ENCODE assay signal across 24 cellular contexts in genomic region chr4:121057466-121057911, GRCh38. TPM values are rescaled to one million over a fixed set of nuclear protein-coding genes. Genes with fewer than 3 reads are reported as not detected.
DNase-seq lines count a peak whose midpoint lies in the region; ATAC-seq and TF ChIP-seq lines count a peak whose summit lies in the region.
"Had no signal": no experiment of that assay in that cellular context is flagged by ENCODE, and none has a peak within 500 bp of the region (broad histone marks: within the 10 kb centered on the region; RNA-seq: fewer than 3 reads in every experiment).

No MANE protein-coding gene starts in this region.

- no peak overlapping the region for H3K27ac Mint-ChIP-seq in chondrocyte (ENCODE audit: unreplicated experiment)
- H3K27ac Mint-ChIP-seq: activated CD4-positive, alpha-beta memory T cell treated with anti-CD3 and anti-CD28 coated beads for 36 hours; activated naive CD4-positive, alpha-beta T cell treated with anti-CD3 and anti-CD28 coated beads for 36 hours; T-helper 2 cell treated with Interferon-gamma antibody and Interleukin-4, amounts not matched to agents 5 μg/mL and 100 μg/mL, for 36 hours had no signal

- 25 to 30% methylated on average over 8 to 9 of the region's 9 CpGs for WGBS in upper lobe of left lung, 2 donors

- H3K9me3 ChIP-seq in upper lobe of left lung: no peaks in the 10 kb centered on the region
- H3K9me3 ChIP-seq: MG63, SJSA1, uterus had no signal

- peak overlapping the region; percentile 45 to 84 (median 74) for H3K27ac ChIP-seq in upper lobe of left lung
- H3K27ac ChIP-seq: HL-60, SJSA1, uterus had no signal

- peak; percentile 13 to 58 for ATAC-seq in upper lobe of left lung (ENCODE audit: low FRiP score in 2 of 2)
- ATAC-seq in HG02840 (IDR thresholded peaks at IDR 0.05; ENCODE audit: low FRiP score, unreplicated experiment): no peak
- ATAC-seq: esophagus mucosa, PC-3 had no signal

- peak in 1 of 4 donors; percentile 17 for TF ChIP-seq POLR2A in upper lobe of left lung (IDR thresholded peaks at IDR 0.05)

- H3K27me3 ChIP-seq in upper lobe of left lung: no peaks in the 10 kb centered on the region
- H3K27me3 ChIP-seq: MG63, uterus had no signal

- H3K4me1 ChIP-seq in upper lobe of left lung: peaks cover 19 to 54% (median 23%) of the 10 kb centered on the region in 4 donors
- H3K4me1 ChIP-seq: SJSA1, uterus had no signal

- H3K36me3 ChIP-seq in upper lobe of left lung: no peaks in the 10 kb centered on the region
- H3K36me3 ChIP-seq: MG63, SJSA1, uterus had no signal

- DNase-seq in NCI-H748 (lab: John Stamatoyannopoulos, UW; ENCODE audit: unreplicated experiment): peak; percentile 47
- DNase-seq in NCI-H748 treated with DMSO at 0.1 percent for 48 hours (lab: John Stamatoyannopoulos, UW): no peak
- peak; percentile 55 for DNase-seq in ecto neural progenitor cell (ENCODE audit: low spot score)
- DNase-seq in left kidney (ENCODE audit: low read depth, low spot score): peak; percentile 55
- DNase-seq in upper lobe of left lung: no peak
- DNase-seq in chondrocyte (ENCODE audit: low spot score): no peak
- no peak for DNase-seq in activated gamma-delta T cell (lab: John Stamatoyannopoulos, UW)
- DNase-seq: activated CD4-positive, alpha-beta memory T cell treated with anti-CD3 and anti-CD28 coated beads for 36 hours; activated CD4-positive, CD25-positive, alpha-beta regulatory T cell; activated naive CD4-positive, alpha-beta T cell treated with anti-CD3 and anti-CD28 coated beads for 36 hours; activated T-cell treated with anti-CD3 and anti-CD28 coated beads, Interleukin-2, amount 50 U/mL, for 1 hour; C1 segment of cervical spinal cord; central memory CD4-positive, alpha-beta T cell; GDM1; MG63; NCI-H1436; PC-3; substantia nigra; uterus had no signal

- no peaks in the 10 kb centered on the region for H3K36me3 Mint-ChIP-seq in chondrocyte (ENCODE audit: low read depth)
- H3K36me3 Mint-ChIP-seq: activated CD4-positive, alpha-beta memory T cell treated with anti-CD3 and anti-CD28 coated beads for 36 hours had no signal

- TF ChIP-seq EP300 in upper lobe of left lung (IDR thresholded peaks at IDR 0.05): peak in 1 of 4 donors; percentile 22

- H3K27me3 Mint-ChIP-seq in chondrocyte (ENCODE audit: low read depth): peaks cover 42% of the 10 kb centered on the region

- no peak overlapping the region for H3K4me3 ChIP-seq in upper lobe of left lung
- H3K4me3 ChIP-seq: MG63, SJSA1, uterus had no signal

- no peak for TF ChIP-seq CTCF in upper lobe of left lung (IDR thresholded peaks at IDR 0.05)
- no peak for TF ChIP-seq CTCF in chondrocyte (IDR thresholded peaks at IDR 0.05)

- no peaks in the 10 kb centered on the region for H3K9me3 Mint-ChIP-seq in chondrocyte (ENCODE audit: low read depth)
- H3K9me3 Mint-ChIP-seq: activated CD4-positive, alpha-beta memory T cell treated with anti-CD3 and anti-CD28 coated beads for 36 hours; activated naive CD4-positive, alpha-beta T cell treated with anti-CD3 and anti-CD28 coated beads for 36 hours; T-helper 2 cell treated with Interferon-gamma antibody and Interleukin-4, amounts not matched to agents 5 μg/mL and 100 μg/mL, for 36 hours had no signal

- no peak overlapping the region for H3K4me3 Mint-ChIP-seq in chondrocyte (ENCODE audit: unreplicated experiment)
- H3K4me3 Mint-ChIP-seq: activated CD4-positive, alpha-beta memory T cell treated with anti-CD3 and anti-CD28 coated beads for 36 hours; activated naive CD4-positive, alpha-beta T cell treated with anti-CD3 and anti-CD28 coated beads for 36 hours; T-helper 2 cell treated with Interferon-gamma antibody and Interleukin-4, amounts not matched to agents 5 μg/mL and 100 μg/mL, for 36 hours had no signal

- H3K4me1 Mint-ChIP-seq in chondrocyte (ENCODE audit: low read depth): no peaks in the 10 kb centered on the region

RNA-seq across cellular contexts. Expression of gene NDNF, which starts 14.8 kb away (rescaled TPM):
- total RNA-seq in upper lobe of left lung: 100 to 1,000 TPM in 4 of 6 donors, 10 to 100 TPM in 2; 52.4 to 180 (median 129) TPM
- total RNA-seq in chondrocyte: 0.22 to 0.54 TPM (median 0.35 TPM) in 3 replicates
- total RNA-seq: activated CD4-positive, alpha-beta memory T cell treated with anti-CD3 and anti-CD28 coated beads for 36 hours; activated naive CD4-positive, alpha-beta T cell treated with anti-CD3 and anti-CD28 coated beads for 36 hours; SJSA1 had no signal

Comparison
In these comparisons a context has a peak if more than half of its experiments do, and no peak if none do; other contexts are left out.
1. DNase-seq: peak in NCI-H748 (single experiment), ecto neural progenitor cell (single experiment) and left kidney (single experiment); none in NCI-H748 treated with DMSO at 0.1 percent for 48 hours (single experiment), upper lobe of left lung (0 of 2), chondrocyte (single experiment) and activated gamma-delta T cell (single experiment).
2. RNA of gene NDNF, which starts 14.8 kb away (total RNA-seq): 52.4 to 180 TPM in upper lobe of left lung; 0.22 to 0.54 TPM in chondrocyte; every median in the first group is over 10 times any median in the second.